Comparison of ENCODE assay signal across 8 cellular contexts in genomic region chr11:63508009-63508408, GRCh38. TPM values are rescaled to one million over a fixed set of nuclear protein-coding genes. Genes with fewer than 3 reads are reported as not detected.
DNase-seq lines count a peak whose midpoint lies in the region; ATAC-seq, FAIRE-seq and TF ChIP-seq lines count a peak whose summit lies in the region.

No MANE protein-coding gene starts in this region.

- FAIRE-seq in urothelium cell line (lab: Jason Lieb, UNC) = no peak

- WGBS in right cardiac atrium = 51% methylated on average over 3 of the region's 3 CpGs
- WGBS in thyroid gland, 2 donors = 84 to 86% methylated on average over 3 of the region's 3 CpGs

- TF ChIP-seq POLR2A in thyroid gland (IDR thresholded peaks at IDR 0.05) = no peak

- TF ChIP-seq CTCF in thyroid gland (IDR thresholded peaks at IDR 0.05) = peak in 3 of 6 experiments; percentile 16 to 32 (median 23)

- H3K9me3 ChIP-seq in right cardiac atrium (ENCODE audit: control insufficient read depth, low read length) (no peaks in the 10 kb centered on the region), thyroid gland (no peaks in the 10 kb centered on the region)

- H3K27ac ChIP-seq in right cardiac atrium (ENCODE audit: low read length) (no peak overlapping the region), thyroid gland (no peak overlapping the region)

- H3K36me3 ChIP-seq in H7 (replicated peaks; ENCODE audit: control insufficient read depth, insufficient read depth, low read length) (no peaks in the 10 kb centered on the region), thyroid gland (no peaks in the 10 kb centered on the region)

- H3K4me3 ChIP-seq in H7 (ENCODE audit: insufficient read depth, low read depth, low read length) (no peak overlapping the region), right cardiac atrium (ENCODE audit: low read length) (no peak overlapping the region), thyroid gland (replicated peaks in 1 of 3) (no peak overlapping the region)

- intact Hi-C loops in right cardiac atrium (cut with DNase I) (no loop called here), thyroid gland (cut with DNase I) (no loop called here)

- H3K27me3 ChIP-seq in H7 (ENCODE audit: control insufficient read depth, insufficient read depth, low read length) = no peaks in the 10 kb centered on the region
- no peaks in the 10 kb centered on the region for H3K27me3 ChIP-seq in right cardiac atrium (ENCODE audit: control insufficient read depth, insufficient read depth)
- H3K27me3 ChIP-seq in thyroid gland = no peaks in the 10 kb centered on the region

- H3K4me1 ChIP-seq in right cardiac atrium (ENCODE audit: control insufficient read depth, insufficient read depth, low read length) (peaks cover 3% of the 10 kb centered on the region), thyroid gland (peaks cover 0 to 18% of the 10 kb centered on the region in 2 donors)

- DNase-seq in AG20443 (ENCODE audit: low spot score) = peak; percentile 39
- peak; percentile 75 for DNase-seq in H7
- DNase-seq in SW480 (ENCODE audit: low spot score) = peak; percentile 69
- peak; percentile 55 to 74 (median 65) for DNase-seq in right cardiac atrium
- DNase-seq in thyroid gland = peak; percentile 35 to 54
- DNase-seq in urothelium cell line (ENCODE audit: low spot score) = no peak
- no peak for DNase-seq in epidermal melanocyte (ENCODE audit: insufficient read length, low spot score)

- ATAC-seq in right cardiac atrium (peak; percentile 58 to 68), HG03354 (IDR thresholded peaks at IDR 0.05; ENCODE audit: poor library complexity, severe bottlenecking, unreplicated experiment) (no peak)

RNA-seq across cellular contexts. Expression of gene LGALS12, which starts 2.1 kb away (rescaled TPM):
- 6.8 and 16.6 TPM in 2 replicates for total RNA-seq in H7 (2014; rRNA removed; shearing (Covaris generic))
- 1 to 10 TPM in 1 of 4 donors, under 1 TPM in 2, not detected in 1; 0.40 to 3.8 (median 0.44) TPM for total RNA-seq in right cardiac atrium
- 7.3 TPM for polyA plus RNA-seq in right cardiac atrium
- under 1 TPM in 1 of 4 donors, not detected in 3; 0.94 TPM for total RNA-seq in thyroid gland

RNA-seq across cellular contexts. Expression of gene PLAAT5, which starts 17.0 kb away (rescaled TPM):
- 29.6 and 30.0 TPM in 2 replicates for total RNA-seq in H7 (2014; rRNA removed; shearing (Covaris generic))
- total RNA-seq in right cardiac atrium = 1 to 10 TPM; 2.9 to 5.2 (median 4.3) TPM
- 4.2 TPM for polyA plus RNA-seq in right cardiac atrium
- total RNA-seq in thyroid gland = 1 to 10 TPM in 1 of 4 donors, under 1 TPM in 3; 0.34 to 1.1 (median 0.59) TPM

RNA-seq across cellular contexts. Expression of gene PLAAT4, which starts 28.6 kb away (rescaled TPM):
- total RNA-seq in H7 (2014; rRNA removed; shearing (Covaris generic)) = 1.1 and 4.1 TPM in 2 replicates
- total RNA-seq in right cardiac atrium = 10 to 100 TPM in 3 of 4 donors, 1 to 10 TPM in 1; 8.0 to 17.9 (median 13.3) TPM
- polyA plus RNA-seq in right cardiac atrium = 14.0 TPM
- total RNA-seq in thyroid gland = 10 to 100 TPM; 23.5 to 53.6 (median 39.8) TPM

RNA-seq across cellular contexts. Expression of gene PLAAT2, which starts 55.2 kb away (rescaled TPM):
- not detected in 2 replicates for total RNA-seq in H7 (2014; rRNA removed; shearing (Covaris generic))
- total RNA-seq in right cardiac atrium (under 1 TPM in 1 of 4 donors, not detected in 3; 0.31 TPM), thyroid gland (1 to 10 TPM in 1 of 4 donors, not detected in 3; 1.4 TPM)
- 0.66 TPM for polyA plus RNA-seq in right cardiac atrium

Comparison
In these comparisons a context has a peak if more than half of its experiments do, and no peak if none do; other contexts are left out.
1. DNase-seq: peak in AG20443 (single experiment), H7 (single experiment), SW480 (single experiment), right cardiac atrium (3 of 3) and thyroid gland (2 of 2); none in urothelium cell line (single experiment) and epidermal melanocyte (single experiment).